12 cellular contexts compared by ENCODE assay signal in the genomic region with DNA sequence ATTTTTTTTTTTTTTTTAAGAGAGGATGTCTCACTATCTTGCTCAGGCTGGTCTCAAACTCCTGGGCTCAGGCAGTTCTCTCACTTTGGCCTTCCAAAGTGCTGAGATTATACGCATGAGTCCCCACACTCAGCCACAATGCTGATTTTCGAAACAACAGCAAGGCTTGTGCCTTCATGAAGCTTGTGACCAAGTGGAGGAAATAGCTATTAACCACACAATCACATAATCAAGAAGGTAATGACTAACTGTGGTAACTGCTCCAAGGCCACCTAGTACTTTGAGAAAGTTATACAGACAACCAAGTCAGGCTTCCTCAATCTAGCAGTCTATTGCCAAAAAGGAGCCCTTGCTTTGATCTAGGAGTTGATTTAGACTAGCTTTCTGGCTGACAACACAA. TPM values are rescaled to one million over a fixed set of nuclear protein-coding genes. Genes with fewer than 3 reads are reported as not detected.
DNase-seq lines count a peak whose midpoint lies in the region; ATAC-seq and TF ChIP-seq lines count a peak whose summit lies in the region.
"Had no signal": no experiment of that assay in that cellular context is flagged by ENCODE, and none has a peak within 500 bp of the region (broad histone marks: within the 10 kb centered on the region; RNA-seq: fewer than 3 reads in every experiment).

No MANE protein-coding gene starts in this region.

- H3K27me3 ChIP-seq in upper lobe of right lung: no peaks in the 10 kb centered on the region
- H3K27me3 ChIP-seq in gastrocnemius medialis: no peaks in the 10 kb centered on the region
- H3K27me3 ChIP-seq: thyroid gland had no signal

- no peak for DNase-seq in activated T-cell treated with anti-CD3 and anti-CD28 coated beads, Interleukin-2, amount 50 U/mL, for 72 hours
- DNase-seq in activated T-cell treated with anti-CD3 and anti-CD28 coated beads, Interleukin-2, amount 50 U/mL, for 4 hours: no peak
- DNase-seq in amniotic epithelial cell (ENCODE audit: low read depth) (peak; percentile 80), upper lobe of right lung (no peak), epidermal melanocyte (ENCODE audit: insufficient read length, low spot score) (no peak), DMS153 (lab: John Stamatoyannopoulos, UW) (no peak), gastrocnemius medialis (no peak)
- DNase-seq: aorta, immature natural killer cell, NCI-H1694 treated with DMSO at 0.1 percent for 48 hours, thyroid gland had no signal

- peak in 1 of 2 donors; percentile 17 for ATAC-seq in activated T-cell treated with anti-CD3 and anti-CD28 coated beads, Interleukin-2, amount 50 U/mL, for 72 hours (replicated peaks in 1 of 2)
- no peak for ATAC-seq in activated T-cell treated with anti-CD3 and anti-CD28 coated beads, Interleukin-2, amount 50 U/mL, for 4 hours
- ATAC-seq in HG03060 (IDR thresholded peaks at IDR 0.05; ENCODE audit: low read depth, unreplicated experiment): peak; percentile 89
- ATAC-seq in upper lobe of right lung: peak; percentile 42
- no peak for ATAC-seq in gastrocnemius medialis

- intact Hi-C loops in upper lobe of right lung (cut with DNase I): loop anchor here (10.0 kb wide), 1 partner anchor 472 kb away; no protein-coding TSS in a partner anchor
- intact Hi-C loops in gastrocnemius medialis (cut with DNase I; ENCODE audit: low total_unique reads): no loop called here

- no peaks in the 10 kb centered on the region for H3K4me1 ChIP-seq in upper lobe of right lung
- peaks cover 0 to 19% of the 10 kb centered on the region in 2 donors for H3K4me1 ChIP-seq in gastrocnemius medialis
- H3K4me1 ChIP-seq: thyroid gland had no signal

- H3K36me3 Mint-ChIP-seq in activated T-cell treated with anti-CD3 and anti-CD28 coated beads, Interleukin-2, amount 50 U/mL, for 72 hours (ENCODE audit: insufficient read depth in 2 of 2): no peaks in the 10 kb centered on the region
- H3K36me3 Mint-ChIP-seq in activated T-cell treated with anti-CD3 and anti-CD28 coated beads, Interleukin-2, amount 50 U/mL, for 4 hours (ENCODE audit: insufficient read depth): peaks cover 11% of the 10 kb centered on the region
- H3K36me3 Mint-ChIP-seq: immature natural killer cell had no signal

- H3K9me3 Mint-ChIP-seq in activated T-cell treated with anti-CD3 and anti-CD28 coated beads, Interleukin-2, amount 50 U/mL, for 72 hours: peaks cover 0 to 1% of the 10 kb centered on the region in 2 donors
- H3K9me3 Mint-ChIP-seq in activated T-cell treated with anti-CD3 and anti-CD28 coated beads, Interleukin-2, amount 50 U/mL, for 4 hours: peaks cover 4% of the 10 kb centered on the region
- H3K9me3 Mint-ChIP-seq: immature natural killer cell had no signal

- in situ Hi-C loops in gastrocnemius medialis (cut with MboI; ENCODE audit: low sequenced_read_pairs in 4 of 4): no loop called here

- no peaks in the 10 kb centered on the region for H3K4me1 Mint-ChIP-seq in activated T-cell treated with anti-CD3 and anti-CD28 coated beads, Interleukin-2, amount 50 U/mL, for 72 hours (ENCODE audit: low read depth)
- peaks cover 7% of the 10 kb centered on the region for H3K4me1 Mint-ChIP-seq in activated T-cell treated with anti-CD3 and anti-CD28 coated beads, Interleukin-2, amount 50 U/mL, for 4 hours (ENCODE audit: low read depth)

- H3K27ac ChIP-seq in upper lobe of right lung: no peak overlapping the region
- no peak overlapping the region for H3K27ac ChIP-seq in gastrocnemius medialis
- H3K27ac ChIP-seq: thyroid gland had no signal

- H3K36me3 ChIP-seq in upper lobe of right lung (no peaks in the 10 kb centered on the region), gastrocnemius medialis (peaks cover 0 to 68% of the 10 kb centered on the region in 2 donors)
- H3K36me3 ChIP-seq: thyroid gland had no signal

- no peaks in the 10 kb centered on the region for H3K27me3 Mint-ChIP-seq in activated T-cell treated with anti-CD3 and anti-CD28 coated beads, Interleukin-2, amount 50 U/mL, for 72 hours (ENCODE audit: low read depth)
- no peaks in the 10 kb centered on the region for H3K27me3 Mint-ChIP-seq in activated T-cell treated with anti-CD3 and anti-CD28 coated beads, Interleukin-2, amount 50 U/mL, for 4 hours (ENCODE audit: low read depth)

- H3K4me3 Mint-ChIP-seq in activated T-cell treated with anti-CD3 and anti-CD28 coated beads, Interleukin-2, amount 50 U/mL, for 72 hours: no peak overlapping the region
- no peak overlapping the region for H3K4me3 Mint-ChIP-seq in activated T-cell treated with anti-CD3 and anti-CD28 coated beads, Interleukin-2, amount 50 U/mL, for 4 hours

- H3K9me3 ChIP-seq in upper lobe of right lung (no peaks in the 10 kb centered on the region), gastrocnemius medialis (no peaks in the 10 kb centered on the region)
- H3K9me3 ChIP-seq: thyroid gland had no signal

- peak overlapping the region; percentile 41 for H3K27ac Mint-ChIP-seq in activated T-cell treated with anti-CD3 and anti-CD28 coated beads, Interleukin-2, amount 50 U/mL, for 72 hours

- TF ChIP-seq CTCF in upper lobe of right lung (IDR thresholded peaks at IDR 0.05) (no peak), gastrocnemius medialis (IDR thresholded peaks at IDR 0.05 in 4 of 5, conservative IDR thresholded peaks at IDR 0.05 in 1 of 5) (no peak)

- H3K4me3 ChIP-seq in upper lobe of right lung: no peak overlapping the region
- H3K4me3 ChIP-seq in gastrocnemius medialis: no peak overlapping the region
- H3K4me3 ChIP-seq: thyroid gland had no signal

- no peak for TF ChIP-seq POLR2A in gastrocnemius medialis (IDR thresholded peaks at IDR 0.05)

RNA-seq across cellular contexts. Expression of a gene that starts 46.3 kb away (rescaled TPM):
- 10 to 100 TPM; 66.8 to 75.9 TPM for total RNA-seq in activated T-cell treated with anti-CD3 and anti-CD28 coated beads, Interleukin-2, amount 50 U/mL, for 72 hours
- 100 to 1,000 TPM; 116 to 147 (median 133) TPM for total RNA-seq in activated T-cell treated with anti-CD3 and anti-CD28 coated beads, Interleukin-2, amount 50 U/mL, for 4 hours
- total RNA-seq in upper lobe of right lung (374 TPM), gastrocnemius medialis (over 10,000 TPM; 10,850 to 22,513 (median 13,452) TPM)

Comparison
In these comparisons a context has a peak if more than half of its experiments do, and no peak if none do; other contexts are left out.
1. ATAC-seq: peak in HG03060 (single experiment) and upper lobe of right lung (single experiment); none in activated T-cell treated with anti-CD3 and anti-CD28 coated beads, Interleukin-2, amount 50 U/mL, for 4 hours (0 of 2) and gastrocnemius medialis (0 of 2).
2. RNA of a gene that starts 46.3 kb away (total RNA-seq): 10,850 to 22,513 TPM in gastrocnemius medialis; 374 TPM in upper lobe of right lung (single experiment), 116 to 147 TPM in activated T-cell treated with anti-CD3 and anti-CD28 coated beads, Interleukin-2, amount 50 U/mL, for 4 hours and 66.8 to 75.9 TPM in activated T-cell treated with anti-CD3 and anti-CD28 coated beads, Interleukin-2, amount 50 U/mL, for 72 hours; every median in the first group is over 10 times any median in the second.